In genomic region chr6:106334646-106335448, GRCh38 we compare ENCODE assay signal across 1 cellular context.
TF ChIP-seq lines count a peak whose summit lies in the region.

No MANE protein-coding gene starts in this region.

TF ChIP-seq in SK-N-SH treated with all-trans-retinoic acid at 6 μM for 48 hours, 23 proteins besides CTCF, POLR2A, EP300 and RAD21 (continued from another document):
- TF ChIP-seq POU6F1 (CRISPR knock-in tag; IDR thresholded peaks at IDR 0.05; ENCODE audit: borderline replicate concordance, low read depth) = no peak
- no peak for TF ChIP-seq PPARA (CRISPR knock-in tag; IDR thresholded peaks at IDR 0.05; ENCODE audit: borderline replicate concordance)
- TF ChIP-seq SNAI2 (CRISPR knock-in tag; IDR thresholded peaks at IDR 0.05) = no peak
- no peak for TF ChIP-seq ISL1 (CRISPR knock-in tag; IDR thresholded peaks at IDR 0.05)
